Comparison of ENCODE assay signal across 8 cellular contexts in genomic region chrX:129523076-129524055, GRCh38. TPM values are rescaled to one million over a fixed set of nuclear protein-coding genes. Genes with fewer than 3 reads are reported as not detected.
DNase-seq lines count a peak whose midpoint lies in the region; ATAC-seq, FAIRE-seq and TF ChIP-seq lines count a peak whose summit lies in the region.

Gene SMARCA1, minus strand, starts transcription at chrX:129523490. Its CDS starts 120 bp downstream, at chrX:129523370.

- TF ChIP-seq EP300 in SK-N-SH (IDR thresholded peaks at IDR 0.05; ENCODE audit: borderline replicate concordance in 1 of 2, low read depth in 1 of 2, low read length in 1 of 2): no peak
- no peak for TF ChIP-seq EP300 in H1 (IDR thresholded peaks at IDR 0.05; ENCODE audit: borderline replicate concordance in 1 of 2, low read depth in 2 of 2, low read length in 2 of 2)

- H3K27ac ChIP-seq in ACC112 (ENCODE audit: low read depth, low read length) (peak within 1 kb of the TSS; percentile 34; the same call in 1 of the 2 replicates), SK-N-SH (ENCODE audit: low read depth in 2 of 2, low read length in 1 of 2) (peak within 1 kb of the TSS; percentile 78 to 90; a peak in 3 of 4 replicates), H1 (ENCODE audit: low read depth, low read length) (peak within 1 kb of the TSS; percentile 75), liver (ENCODE audit: low read depth in 1 of 2, low read length in 2 of 2) (peak within 1 kb of the TSS; percentile 92 to 96)

- H2AK5ac ChIP-seq in H1 (ENCODE audit: low read depth, low read length): no peak within 1 kb of the TSS

- no peak within 1 kb of the TSS for H3K14ac ChIP-seq in H1 (ENCODE audit: insufficient read length)

- H3K4me1 ChIP-seq in ACC112 (ENCODE audit: control insufficient read depth, insufficient read depth, low read length, unreplicated experiment): no peaks in the 10 kb centered on the region
- H3K4me1 ChIP-seq in SK-N-SH (ENCODE audit: control insufficient read depth in 1 of 2, insufficient read depth in 2 of 2, low read depth in 1 of 2, low read length in 1 of 2): no peaks in the 10 kb centered on the region; a peak in 2 of 4 replicates
- H3K4me1 ChIP-seq in H1 (replicated peaks in 1 of 4; ENCODE audit: control insufficient read depth in 3 of 4, insufficient read depth in 4 of 4, low read length in 3 of 4): no peaks in the 10 kb centered on the region; a peak in 1 of 7 replicates
- H3K4me1 ChIP-seq in liver (ENCODE audit: control insufficient read depth in 4 of 4, insufficient read depth in 4 of 4, low read length in 3 of 4): peaks cover 0 to 17% (median 10%) of the 10 kb centered on the region in 4 donors

- TF ChIP-seq POLR2A in H1 (IDR thresholded peaks at IDR 0.05; ENCODE audit: control extremely low read depth in 1 of 2, low read depth in 2 of 2, low read length in 2 of 2): peak; percentile 65 to 82; a peak in 2 of 3 replicates

- no peaks in the 10 kb centered on the region for H3K36me3 Mint-ChIP-seq in stimulated activated naive CD8-positive, alpha-beta T cell treated with anti-CD3 and anti-CD28 coated beads, Interleukin-15, Interleukin-2, amounts not matched to agents 100 ng/mL and 50 ng/mL, for 24 hours (ENCODE audit: low read depth)

- POLR2A ChIA-PET in SK-N-SH (lab: Yijun Ruan, JAX): no interaction called here
- POLR2A ChIA-PET in H1 (lab: Charles Lee; ENCODE audit: partially characterized antibody): interaction anchor here (1.0 kb wide), 1 partner anchor 17 kb away, joined by 5 read pairs; the partner anchor contains the start of gene OCRL

- no peaks in the 10 kb centered on the region for H3K79me1 ChIP-seq in H1 (ENCODE audit: low read depth, low read length)

- CTCF ChIA-PET in SK-N-SH (lab: Yijun Ruan, JAX): no interaction called here
- CTCF ChIA-PET in H1 (lab: Charles Lee; ENCODE audit: partially characterized antibody): interaction anchor here (1.5 to 1.6 kb wide), 2 partner anchors 17 to 18 kb away, joined by 3 read pairs; partner anchors contain the start of gene OCRL

- no peaks in the 10 kb centered on the region for H3K9me2 ChIP-seq in SK-N-SH

- H3K4me2 ChIP-seq in SK-N-SH (peak within 1 kb of the TSS; percentile 74), H1 (ENCODE audit: insufficient read depth in 1 of 2, low read depth in 2 of 2, low read length in 2 of 2) (peak within 1 kb of the TSS; percentile 63 to 80)

- FAIRE-seq in H1 (lab: Jason Lieb, UNC): no peak

- ATAC-seq in HG03095 (IDR thresholded peaks at IDR 0.05; ENCODE audit: unreplicated experiment): no peak

- peaks cover 20% of the 10 kb centered on the region for H3F3A ChIP-seq in SK-N-SH (replicated peaks; ENCODE audit: insufficient read depth)

- TF ChIP-seq CTCF in SK-N-SH (IDR thresholded peaks at IDR 0.05) (no peak), H1 (IDR thresholded peaks at IDR 0.05; ENCODE audit: control extremely low read depth in 1 of 3, insufficient read depth in 1 of 3, low read depth in 1 of 3, low read length in 3 of 3) (no peak), liver (IDR thresholded peaks at IDR 0.05; ENCODE audit: low read depth, low read length, missing input control) (no peak)

- H4K8ac ChIP-seq in H1 (ENCODE audit: extremely low read depth, insufficient read depth, low read length): peak within 1 kb of the TSS; percentile 79; the same call in 1 of the 2 replicates

- no peak within 1 kb of the TSS for H2BK120ac ChIP-seq in H1 (replicated peaks; ENCODE audit: low read depth, low read length)

- H3K23ac ChIP-seq in H1 (ENCODE audit: insufficient read length): peak within 1 kb of the TSS; percentile 27

- H3K9ac ChIP-seq in SK-N-SH: peak within 1 kb of the TSS; percentile 92
- H3K9ac ChIP-seq in H1 (replicated peaks in 1 of 4; ENCODE audit: extremely low read depth in 1 of 4, low read depth in 3 of 4, low read length in 3 of 4): peak within 1 kb of the TSS; percentile 64 to 86 (median 76)
- H3K9ac ChIP-seq in liver (ENCODE audit: low read depth in 1 of 2, low read length in 2 of 2): peak within 1 kb of the TSS; percentile 5 to 69

- no peak within 1 kb of the TSS for H2BK15ac ChIP-seq in H1 (ENCODE audit: low read length)

- H3K36me3 ChIP-seq in ACC112 (ENCODE audit: insufficient read depth, low read length) (no peaks in the 10 kb centered on the region), SK-N-SH (replicated peaks in 1 of 2; ENCODE audit: control insufficient read depth in 1 of 2, insufficient read depth in 2 of 2, low read length in 1 of 2) (no peaks in the 10 kb centered on the region), H1 (ENCODE audit: control insufficient read depth in 2 of 4, insufficient read depth in 4 of 4, low read length in 3 of 4) (no peaks in the 10 kb centered on the region), liver (ENCODE audit: control insufficient read depth in 4 of 4, insufficient read depth in 3 of 4, low read depth in 1 of 4, low read length in 3 of 4) (no peaks in the 10 kb centered on the region)

- peak within 1 kb of the TSS; percentile 78 for H3K4ac ChIP-seq in H1 (replicated peaks; ENCODE audit: insufficient read length, low read depth, low read length)

- H2BK5ac ChIP-seq in H1 (ENCODE audit: low read depth, low read length): peak within 1 kb of the TSS; percentile 60; the same call in 1 of the 2 replicates

- peak within 1 kb of the TSS; percentile 88 for H4K5ac ChIP-seq in H1 (ENCODE audit: insufficient read length, low read depth, low read length)

- no peaks in the 10 kb centered on the region for H3K23me2 ChIP-seq in H1 (ENCODE audit: low read depth, low read length)

- no peak within 1 kb of the TSS for H2BK12ac ChIP-seq in H1 (ENCODE audit: low read depth, low read length)

- H3K79me2 ChIP-seq in ACC112 (ENCODE audit: control insufficient read depth, insufficient read depth, low read length, unreplicated experiment): peaks cover 30% of the 10 kb centered on the region
- H3K79me2 ChIP-seq in SK-N-SH (ENCODE audit: insufficient read depth): peaks cover 38% of the 10 kb centered on the region
- peaks cover 3 to 38% of the 10 kb centered on the region in 2 experiments; a peak in 3 of 4 replicates for H3K79me2 ChIP-seq in H1 (ENCODE audit: control insufficient read depth in 1 of 2, insufficient read depth in 2 of 2, low read length in 2 of 2)

- H3K27me3 Mint-ChIP-seq in stimulated activated naive CD8-positive, alpha-beta T cell treated with anti-CD3 and anti-CD28 coated beads, Interleukin-15, Interleukin-2, amounts not matched to agents 100 ng/mL and 50 ng/mL, for 24 hours: peaks cover 14% of the 10 kb centered on the region

- peak within 1 kb of the TSS; percentile 48 for H3K18ac ChIP-seq in H1 (ENCODE audit: extremely low read depth, low read length)

- peak within 1 kb of the TSS; percentile 85 for H2AFZ ChIP-seq in ACC112 (ENCODE audit: low read length, unreplicated experiment)
- 0 out of 2 replicates have a peak within 1 kb of the TSS, but pooled peaks have one; percentile 71 for H2AFZ ChIP-seq in SK-N-SH (ENCODE audit: low read depth)
- H2AFZ ChIP-seq in H1 (ENCODE audit: low read length): peak within 1 kb of the TSS; percentile 64; the same call in 1 of the 2 replicates

- H4K20me1 ChIP-seq in SK-N-SH (ENCODE audit: insufficient read depth) (peaks cover 28% of the 10 kb centered on the region), H1 (replicated peaks in 1 of 2; ENCODE audit: control insufficient read depth in 1 of 2, insufficient read depth in 2 of 2, low read length in 2 of 2) (no peaks in the 10 kb centered on the region)

- DNase-seq in H4 (ENCODE audit: low spot score) (peak; percentile 52), SK-N-SH (peak; percentile 91), H1 (ENCODE audit: low read depth in 1 of 2, low spot score in 2 of 2) (peak in 1 of 2 experiments; percentile 58), NCI-H1417 treated with DMSO at 0.1 percent for 48 hours (lab: John Stamatoyannopoulos, UW) (no peak)

- H3K4me3 Mint-ChIP-seq in stimulated activated naive CD8-positive, alpha-beta T cell treated with anti-CD3 and anti-CD28 coated beads, Interleukin-15, Interleukin-2, amounts not matched to agents 100 ng/mL and 50 ng/mL, for 24 hours: peak within 1 kb of the TSS; percentile 78

- TF ChIP-seq RAD21 in SK-N-SH (IDR thresholded peaks at IDR 0.05; ENCODE audit: low read length) (no peak), H1 (IDR thresholded peaks at IDR 0.05 in 1 of 2, conservative IDR thresholded peaks at IDR 0.05 in 1 of 2; ENCODE audit: low read depth in 2 of 2, low read length in 2 of 2) (no peak), liver (IDR thresholded peaks at IDR 0.05) (no peak)

- no peaks in the 10 kb centered on the region for H3K4me1 Mint-ChIP-seq in stimulated activated naive CD8-positive, alpha-beta T cell treated with anti-CD3 and anti-CD28 coated beads, Interleukin-15, Interleukin-2, amounts not matched to agents 100 ng/mL and 50 ng/mL, for 24 hours (ENCODE audit: low read depth)

- H4K91ac ChIP-seq in H1 (replicated peaks; ENCODE audit: insufficient read length, low read length): peak within 1 kb of the TSS; percentile 81

- H2BK20ac ChIP-seq in H1 (ENCODE audit: low read length): no peak within 1 kb of the TSS

- 32% methylated on average over 54 of the region's 59 CpGs for WGBS in SK-N-SH (ENCODE audit: low lambda C conversion rate)
- 2% methylated on average over 11 of the region's 59 CpGs; no CpG with 5 or more reads in 1 of the 2 experiments for WGBS in H1 (ENCODE audit: extremely low coverage in 1 of 2, insufficient coverage in 1 of 2, insufficient read length in 1 of 2, insufficient replicate concordance in 2 of 2, low coverage in 1 of 2, low lambda C conversion rate in 2 of 2, missing lambda C conversion rate in 1 of 2), 2 experiments
- 3% methylated on average over 57 of the region's 59 CpGs for WGBS in liver

- H3K4me3 ChIP-seq in ACC112 (ENCODE audit: low read depth, low read length) (peak within 1 kb of the TSS; percentile 94), SK-N-SH (ENCODE audit: low read depth in 2 of 2, low read length in 1 of 2) (peak within 1 kb of the TSS; percentile 60 to 74), H1 (ENCODE audit: extremely low read depth in 1 of 4, insufficient read depth in 2 of 4, low read depth in 3 of 4, low read length in 4 of 4) (peak within 1 kb of the TSS; percentile 65 to 99 (median 69)), liver (ENCODE audit: low read depth in 1 of 3, low read length in 3 of 3) (peak within 1 kb of the TSS; percentile 45 to 85 (median 83))

- H3K56ac ChIP-seq in H1 (replicated peaks; ENCODE audit: insufficient read length, low read depth, low read length): peak within 1 kb of the TSS; percentile 69

- no peaks in the 10 kb centered on the region for H3K9me3 ChIP-seq in SK-N-SH
- no peaks in the 10 kb centered on the region for H3K9me3 ChIP-seq in H1 (ENCODE audit: insufficient read depth in 2 of 2, low read depth in 1 of 2, low read length in 1 of 2)
- no peaks in the 10 kb centered on the region for H3K9me3 ChIP-seq in liver (ENCODE audit: control insufficient read depth in 4 of 4, low read length in 3 of 4)

- no peak within 1 kb of the TSS for H3K27ac Mint-ChIP-seq in stimulated activated naive CD8-positive, alpha-beta T cell treated with anti-CD3 and anti-CD28 coated beads, Interleukin-15, Interleukin-2, amounts not matched to agents 100 ng/mL and 50 ng/mL, for 24 hours

- H3K27me3 ChIP-seq in ACC112 (ENCODE audit: insufficient read depth, low read length) (no peaks in the 10 kb centered on the region), SK-N-SH (ENCODE audit: insufficient read depth) (no peaks in the 10 kb centered on the region; the same call in 1 of the 2 replicates), H1 (replicated peaks in 1 of 4; ENCODE audit: control insufficient read depth in 3 of 4, extremely low read depth in 1 of 4, insufficient read depth in 3 of 4, low read length in 3 of 4) (no peaks in the 10 kb centered on the region), liver (ENCODE audit: control insufficient read depth in 4 of 4, insufficient read depth in 4 of 4, low read length in 3 of 4) (no peaks in the 10 kb centered on the region)

- no peaks in the 10 kb centered on the region for H3K9me3 Mint-ChIP-seq in stimulated activated naive CD8-positive, alpha-beta T cell treated with anti-CD3 and anti-CD28 coated beads, Interleukin-15, Interleukin-2, amounts not matched to agents 100 ng/mL and 50 ng/mL, for 24 hours

RNA-seq across cellular contexts. Expression of gene SMARCA1, which starts in this region (rescaled TPM):
- 40.3 and 48.5 TPM in 2 replicates for total RNA-seq in H4 (2014; rRNA removed; shearing (Covaris generic))
- polyA plus RNA-seq in SK-N-SH (2012; rRNA removed) (17.1 and 23.5 TPM in 2 replicates), H1 (2011; rRNA removed) (8.6 and 13.1 TPM in 2 replicates), liver (10 to 100 TPM; 14.7 to 16.5 TPM)
- polyA plus RNA-seq in SK-N-SH (2012; cell fraction: cytosol; rRNA removed): 32.2 and 42.3 TPM in 2 replicates
- polyA plus RNA-seq in SK-N-SH (2012; cell fraction: nucleus; rRNA removed): 9.8 and 19.4 TPM in 2 replicates
- 54.4 and 55.8 TPM in 2 replicates for total RNA-seq in H1 (2021; fragmentation: NEBNext Ultra II Directional; extraction: Animal tissue kit (Norgen Biotek cat#: 25700))
- 22.5 TPM for polyA plus RNA-seq in H1 (2011; cell fraction: cytosol; rRNA removed)
- 6.2 TPM for polyA plus RNA-seq in H1 (2011; cell fraction: nucleus; rRNA removed)
- 27.6 to 54.1 TPM (median 33.3 TPM) in 4 replicates for polyA plus RNA-seq in H1 (2012, experiment 1 of 2)
- polyA plus RNA-seq in H1 (2012, experiment 2 of 2): 2.6 TPM
- polyA plus RNA-seq in H1 (2013, experiment 1 of 2): 35.5 TPM
- polyA plus RNA-seq in H1 (2013, experiment 2 of 2): 35.2 TPM
- polyA minus RNA-seq in H1 (2011; rRNA and poly(A)+ RNA removed): 15.5 and 25.5 TPM in 2 replicates
- 14.4 TPM for polyA minus RNA-seq in H1 (2011; cell fraction: cytosol; rRNA and poly(A)+ RNA removed)
- 21.1 TPM for polyA minus RNA-seq in H1 (2011; cell fraction: nucleus; rRNA and poly(A)+ RNA removed)
- total RNA-seq in liver: 10 to 100 TPM; 31.3 to 44.2 TPM

Comparison
In these comparisons a context has a peak if more than half of its experiments do, and no peak if none do; other contexts are left out.
1. H3K27ac ChIP-seq: peak in every context shown above with its lines; median percentile 94 in liver; 84 in SK-N-SH; 75 in H1; 34 in ACC112.
2. H3K9ac ChIP-seq: peak in every context shown above with its lines; median percentile 92 in SK-N-SH; 76 in H1; 37 in liver.